8 cellular contexts compared by ENCODE assay signal in the genomic region with DNA sequence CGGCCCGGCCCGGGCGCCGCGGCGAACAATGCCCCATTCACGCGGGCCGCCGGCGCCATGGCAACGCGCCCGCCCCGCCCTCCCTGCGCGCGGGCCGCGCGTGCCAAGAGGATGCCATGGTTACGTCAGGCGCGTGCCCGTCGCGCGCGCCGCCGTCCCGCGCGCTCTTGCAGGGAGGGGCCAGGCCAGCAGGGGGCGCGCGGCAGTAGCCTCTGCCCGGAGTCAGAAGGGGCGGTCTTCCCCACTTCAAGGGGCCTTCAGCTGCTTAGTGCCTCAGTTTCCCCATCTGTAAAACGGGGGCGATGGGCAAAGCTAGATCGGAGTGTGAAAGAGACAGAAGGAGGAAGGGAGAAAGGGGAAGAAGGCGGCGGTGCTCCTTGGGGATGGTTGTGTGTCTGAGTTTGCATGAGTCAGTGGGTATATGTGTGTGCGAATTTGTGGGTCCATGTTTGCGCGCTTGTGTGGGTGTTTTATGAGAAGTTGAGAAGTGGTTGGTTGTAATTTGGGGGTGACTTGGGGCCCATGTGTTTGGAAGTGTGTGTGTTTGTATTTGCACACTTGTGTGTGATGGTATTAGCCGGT. TPM values are rescaled to one million over a fixed set of nuclear protein-coding genes. Genes with fewer than 3 reads are reported as not detected.
A peak's percentile ranks its signal among the peaks of the same experiment; 100 is the strongest.
DNase-seq lines count a peak whose midpoint lies in the region; ATAC-seq and TF ChIP-seq lines count a peak whose summit lies in the region.

No MANE protein-coding gene starts in this region.

- H3K9me3 ChIP-seq in left lung: no peaks in the 10 kb centered on the region

- no peaks in the 10 kb centered on the region for H3K9me3 Mint-ChIP-seq in activated CD4-positive, alpha-beta T cell treated with anti-CD3 and anti-CD28 coated beads for 36 hours (ENCODE audit: low read depth)
- no peaks in the 10 kb centered on the region for H3K9me3 Mint-ChIP-seq in chondrocyte (ENCODE audit: low read depth)

- H3K4me3 Mint-ChIP-seq in activated CD4-positive, alpha-beta T cell treated with anti-CD3 and anti-CD28 coated beads for 36 hours: no peak overlapping the region
- H3K4me3 Mint-ChIP-seq in chondrocyte (ENCODE audit: unreplicated experiment): no peak overlapping the region

- H3K4me1 ChIP-seq in left lung: peaks cover 0 to 21% of the 10 kb centered on the region in 2 donors

- H3K27me3 Mint-ChIP-seq in activated CD4-positive, alpha-beta T cell treated with anti-CD3 and anti-CD28 coated beads for 36 hours: no peaks in the 10 kb centered on the region
- no peaks in the 10 kb centered on the region for H3K27me3 Mint-ChIP-seq in chondrocyte (ENCODE audit: low read depth)

- peaks cover 0 to 12% of the 10 kb centered on the region in 2 donors for H3K27me3 ChIP-seq in left lung

- no peak overlapping the region for H3K27ac ChIP-seq in left lung

- POLR2A ChIA-PET in activated CD4-positive, alpha-beta T cell treated with anti-CD3 and anti-CD28 coated beads for 36 hours (lab: Charles Lee): no interaction called here

- DNase-seq in AG09319 (ENCODE audit: extremely low read depth, low read depth) (peak; percentile 56), NCI-H2171 treated with DMSO at 0.1 percent for 48 hours (lab: John Stamatoyannopoulos, UW) (peak; percentile 75), chondrocyte (ENCODE audit: low spot score) (no peak), left lung (peak; percentile 72 to 93)
- peak; percentile 90 for DNase-seq in activated CD4-positive, alpha-beta T cell treated with anti-CD3 and anti-CD28 coated beads for 36 hours
- DNase-seq in stimulated activated CD4-positive, alpha-beta T cell treated with anti-CD3 and anti-CD28 coated beads, Interleukin-2, amount 100 ng/mL, for 48 hours: peak; percentile 86 to 88

- H3K36me3 Mint-ChIP-seq in activated CD4-positive, alpha-beta T cell treated with anti-CD3 and anti-CD28 coated beads for 36 hours (ENCODE audit: low read depth): no peaks in the 10 kb centered on the region
- H3K36me3 Mint-ChIP-seq in chondrocyte (ENCODE audit: low read depth): no peaks in the 10 kb centered on the region

- no peaks in the 10 kb centered on the region for H3K36me3 ChIP-seq in left lung

- CTCF ChIA-PET in activated CD4-positive, alpha-beta T cell treated with anti-CD3 and anti-CD28 coated beads for 36 hours (lab: Charles Lee): interaction anchor here (0.9 to 3.6 kb wide), 5 partner anchors 44 to 110 kb away, joined by 3 to 27 read pairs (median 7); no protein-coding TSS in a partner anchor

- intact Hi-C loops in activated CD4-positive, alpha-beta T cell treated with anti-CD3 and anti-CD28 coated beads for 36 hours (cut with DNase I, micrococcal nuclease): loop anchor here (1.0 kb wide), 6 partner anchors 12 to 110 kb away; partner anchors contain the start of gene NFIX (in 1 of the 2)
- intact Hi-C loops in left lung (cut with DNase I): loop anchor here (5.0 to 10.0 kb wide), 2 partner anchors 79 to 111 kb away; no protein-coding TSS in a partner anchor

- H3K4me1 Mint-ChIP-seq in activated CD4-positive, alpha-beta T cell treated with anti-CD3 and anti-CD28 coated beads for 36 hours: no peaks in the 10 kb centered on the region
- peaks cover 9% of the 10 kb centered on the region for H3K4me1 Mint-ChIP-seq in chondrocyte (ENCODE audit: low read depth)

- no peak overlapping the region for H3K27ac Mint-ChIP-seq in activated CD4-positive, alpha-beta T cell treated with anti-CD3 and anti-CD28 coated beads for 36 hours
- H3K27ac Mint-ChIP-seq in chondrocyte (ENCODE audit: unreplicated experiment): no peak overlapping the region

- H3K4me3 ChIP-seq in left lung: peak overlapping the region in 1 of 2 donors; percentile 18

- peak; percentile 59 for TF ChIP-seq CTCF in AG09319 (IDR thresholded peaks at IDR 0.05; ENCODE audit: low read depth, low read length)
- TF ChIP-seq CTCF in chondrocyte (IDR thresholded peaks at IDR 0.05): peak; percentile 98
- peak; percentile 95 to 98 for TF ChIP-seq CTCF in left lung (IDR thresholded peaks at IDR 0.05)

- ATAC-seq in GM19324 (IDR thresholded peaks at IDR 0.05; ENCODE audit: low FRiP score, unreplicated experiment) (peak; percentile 49), left lung (peak; percentile 96), HG02588 (IDR thresholded peaks at IDR 0.05; ENCODE audit: unreplicated experiment) (no peak)
- peak; percentile 80 for ATAC-seq in activated CD4-positive, alpha-beta T cell treated with anti-CD3 and anti-CD28 coated beads for 36 hours

RNA-seq across cellular contexts. Expression of gene NFIX, which starts 11.6 kb away (rescaled TPM):
- 1 to 10 TPM; 4.3 to 4.8 TPM for total RNA-seq in activated CD4-positive, alpha-beta T cell treated with anti-CD3 and anti-CD28 coated beads for 36 hours
- total RNA-seq in chondrocyte (95.4 to 117 TPM (median 98.9 TPM) in 3 replicates), left lung (100 to 1,000 TPM; 166 to 237 TPM)

RNA-seq across cellular contexts. Expression of gene DAND5, which starts 14.3 kb away (rescaled TPM):
- total RNA-seq in activated CD4-positive, alpha-beta T cell treated with anti-CD3 and anti-CD28 coated beads for 36 hours: under 1 TPM; 0.21 to 0.25 TPM
- 0.36 to 0.57 TPM (median 0.41 TPM) in 3 replicates for total RNA-seq in chondrocyte
- under 1 TPM in 1 of 2 donors, not detected in 1; 0.13 TPM for total RNA-seq in left lung

RNA-seq across cellular contexts. Expression of gene GADD45GIP1, which starts 26.6 kb away (rescaled TPM):
- total RNA-seq in activated CD4-positive, alpha-beta T cell treated with anti-CD3 and anti-CD28 coated beads for 36 hours: 10 to 100 TPM; 31.1 to 36.3 TPM
- total RNA-seq in chondrocyte (28.8 to 31.3 TPM (median 29.1 TPM) in 3 replicates), left lung (10 to 100 TPM; 14.7 to 20.5 TPM)

RNA-seq across cellular contexts. Expression of gene RAD23A, which starts 38.0 kb away (rescaled TPM):
- 100 to 1,000 TPM; 189 to 265 TPM for total RNA-seq in activated CD4-positive, alpha-beta T cell treated with anti-CD3 and anti-CD28 coated beads for 36 hours
- 71.6 to 94.9 TPM (median 72.4 TPM) in 3 replicates for total RNA-seq in chondrocyte
- 100 to 1,000 TPM in 1 of 2 donors, 10 to 100 TPM in 1; 74.8 to 118 TPM for total RNA-seq in left lung

RNA-seq across cellular contexts. Expression of gene CALR, which starts 45.2 kb away (rescaled TPM):
- 100 to 1,000 TPM; 557 to 569 TPM for total RNA-seq in activated CD4-positive, alpha-beta T cell treated with anti-CD3 and anti-CD28 coated beads for 36 hours
- total RNA-seq in chondrocyte: 1,165 to 1,556 TPM (median 1,179 TPM) in 3 replicates
- total RNA-seq in left lung: 1,000 to 10,000 TPM; 1,387 to 1,778 TPM

Comparison
In these comparisons a context has a peak if more than half of its experiments do, and no peak if none do; other contexts are left out.
1. RNA of gene NFIX, which starts 11.6 kb away (total RNA-seq): 166 to 237 TPM in left lung and 95.4 to 117 TPM in chondrocyte; 4.3 to 4.8 TPM in activated CD4-positive, alpha-beta T cell treated with anti-CD3 and anti-CD28 coated beads for 36 hours; every median in the first group is over 10 times any median in the second.
2. Peak in every context shown above with its lines, with median percentiles within 50 percentile points of each other: CTCF ChIP-seq.